In the genomic region with DNA sequence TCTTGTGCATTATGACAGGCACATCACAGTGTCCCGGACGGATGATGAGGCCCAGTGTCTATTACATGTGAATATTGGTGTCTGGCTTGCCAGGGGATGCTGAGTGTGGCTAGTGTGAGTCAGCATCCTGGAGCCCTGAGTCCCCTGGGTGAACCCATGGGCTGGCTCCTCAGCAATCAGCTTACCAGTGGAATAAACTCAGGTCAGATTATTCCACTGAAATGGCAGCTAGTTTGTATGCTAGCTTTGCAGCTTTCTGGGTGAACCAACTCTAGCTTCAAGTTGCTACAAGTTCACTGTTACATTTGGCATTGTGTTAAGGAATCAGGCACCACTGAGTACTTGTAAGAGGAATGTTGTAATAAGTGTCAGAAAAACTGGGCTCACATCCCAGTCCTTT, we compare ENCODE assay signal across 13 cellular contexts. TPM values are rescaled to one million over a fixed set of nuclear protein-coding genes. Genes with fewer than 3 reads are reported as not detected.
DNase-seq lines count a peak whose midpoint lies in the region; ATAC-seq and TF ChIP-seq lines count a peak whose summit lies in the region.
"Had no signal": no experiment of that assay in that cellular context is flagged by ENCODE, and none has a peak within 500 bp of the region (broad histone marks: within the 10 kb centered on the region; RNA-seq: fewer than 3 reads in every experiment).

No MANE protein-coding gene starts in this region.

- no peaks in the 10 kb centered on the region for H3K9me3 ChIP-seq in heart left ventricle
- no peaks in the 10 kb centered on the region for H3K9me3 ChIP-seq in upper lobe of left lung
- H3K9me3 ChIP-seq: testis had no signal

- peaks cover 0 to 6% (median 0%) of the 10 kb centered on the region in 9 donors for H3K27me3 ChIP-seq in heart left ventricle
- H3K27me3 ChIP-seq in upper lobe of left lung: no peaks in the 10 kb centered on the region
- H3K27me3 ChIP-seq: testis had no signal

- intact Hi-C loops in left cardiac atrium (cut with DNase I) (no loop called here), heart left ventricle (cut with DNase I) (loop anchor here in 3 of 10 donors (5.0 to 10.0 kb wide), 3 partner anchors 36 to 248 kb away; no protein-coding TSS in a partner anchor)

- H3K27ac ChIP-seq in heart left ventricle (no peak overlapping the region), upper lobe of left lung (no peak overlapping the region)
- H3K27ac ChIP-seq: testis had no signal

- no peak for TF ChIP-seq EP300 in upper lobe of left lung (IDR thresholded peaks at IDR 0.05)

- no peak for DNase-seq in left cardiac atrium
- no peak for DNase-seq in heart left ventricle
- DNase-seq in SW480 (ENCODE audit: low spot score): peak; percentile 21
- DNase-seq in fibroblast of villous mesenchyme (ENCODE audit: low read depth): peak; percentile 30
- no peak for DNase-seq in upper lobe of left lung
- DNase-seq in mesenteric fat pad (ENCODE audit: low spot score): no peak
- DNase-seq: activated B cell treated with CpG ODN at 0.5 μM for 24 hours; CD8-positive, alpha-beta memory T cell; testis had no signal

- TF ChIP-seq CTCF in heart left ventricle (IDR thresholded peaks at IDR 0.05) (no peak), fibroblast of villous mesenchyme (IDR thresholded peaks at IDR 0.05; ENCODE audit: insufficient read depth, low read depth, low read length) (no peak), upper lobe of left lung (IDR thresholded peaks at IDR 0.05) (no peak)

- H3K4me1 ChIP-seq in heart left ventricle (no peaks in the 10 kb centered on the region), upper lobe of left lung (peaks cover 0 to 3% (median 0%) of the 10 kb centered on the region in 4 donors)
- H3K4me1 ChIP-seq: testis had no signal

- no peak for TF ChIP-seq POLR2A in heart left ventricle (IDR thresholded peaks at IDR 0.05)
- no peak for TF ChIP-seq POLR2A in upper lobe of left lung (IDR thresholded peaks at IDR 0.05)

- H3K4me3 ChIP-seq in heart left ventricle (no peak overlapping the region), fibroblast of villous mesenchyme (ENCODE audit: low read depth, low read length) (no peak overlapping the region), upper lobe of left lung (no peak overlapping the region)
- H3K4me3 ChIP-seq: testis had no signal

- ATAC-seq in left cardiac atrium (peak; percentile 64 to 84), heart left ventricle (no peak), upper lobe of left lung (ENCODE audit: low FRiP score in 2 of 2) (peak; percentile 39 to 77), HG02885 (IDR thresholded peaks at IDR 0.05; ENCODE audit: poor library complexity, unreplicated experiment) (no peak), HG03565 (IDR thresholded peaks at IDR 0.05; ENCODE audit: unreplicated experiment) (no peak)

- WGBS in heart left ventricle, 4 donors: 31 to 56% (median 46%) methylated on average over 2 of the region's 2 CpGs
- WGBS in upper lobe of left lung, 2 donors: 55 to 57% methylated on average over 2 of the region's 2 CpGs

- H3K36me3 ChIP-seq in heart left ventricle: no peaks in the 10 kb centered on the region
- no peaks in the 10 kb centered on the region for H3K36me3 ChIP-seq in upper lobe of left lung

RNA-seq across cellular contexts. Expression of gene RPTN, which starts 23.9 kb away (rescaled TPM):
- total RNA-seq in left cardiac atrium: not detected
- not detected for total RNA-seq in heart left ventricle
- polyA plus RNA-seq in heart left ventricle: not detected
- total RNA-seq in fibroblast of villous mesenchyme: not detected in 2 replicates
- total RNA-seq in upper lobe of left lung: not detected
- not detected for total RNA-seq in mesenteric fat pad
- total RNA-seq: activated B cell treated with CpG ODN at 0.5 μM for 24 hours; CD8-positive, alpha-beta memory T cell; epithelial cell of proximal tubule; mucosa of gallbladder had no signal
- polyA plus RNA-seq: CD8-positive, alpha-beta memory T cell had no signal

RNA-seq across cellular contexts. Expression of gene HRNR, which starts 41.1 kb away (rescaled TPM):
- total RNA-seq in left cardiac atrium: not detected
- not detected for total RNA-seq in heart left ventricle
- polyA plus RNA-seq in heart left ventricle: under 1 TPM in 1 of 2 donors, not detected in 1; 0.04 TPM
- not detected in 2 replicates for total RNA-seq in fibroblast of villous mesenchyme
- not detected for total RNA-seq in upper lobe of left lung
- total RNA-seq in mesenteric fat pad: not detected
- total RNA-seq: activated B cell treated with CpG ODN at 0.5 μM for 24 hours; CD8-positive, alpha-beta memory T cell; epithelial cell of proximal tubule; mucosa of gallbladder had no signal
- polyA plus RNA-seq: CD8-positive, alpha-beta memory T cell had no signal

Comparison
In these comparisons a context has a peak if more than half of its experiments do, and no peak if none do; other contexts are left out.
1. ATAC-seq: peak in left cardiac atrium (2 of 2) and upper lobe of left lung (2 of 2); none in heart left ventricle (0 of 4), HG02885 (single experiment) and HG03565 (single experiment).
2. DNase-seq: peak in SW480 (single experiment) and fibroblast of villous mesenchyme (single experiment); none in left cardiac atrium (single experiment), heart left ventricle (0 of 5), upper lobe of left lung (0 of 2) and mesenteric fat pad (single experiment).